Comparison of ENCODE assay signal across 18 cellular contexts in genomic region chr12:113136990-113137511, GRCh38. TPM values are rescaled to one million over a fixed set of nuclear protein-coding genes. Genes with fewer than 3 reads are reported as not detected.
DNase-seq lines count a peak whose midpoint lies in the region; ATAC-seq and TF ChIP-seq lines count a peak whose summit lies in the region.
"Had no signal": no experiment of that assay in that cellular context is flagged by ENCODE, and none has a peak within 500 bp of the region (broad histone marks: within the 10 kb centered on the region; RNA-seq: fewer than 3 reads in every experiment).

No MANE protein-coding gene starts in this region.

- TF ChIP-seq CTCF in left lung (IDR thresholded peaks at IDR 0.05) (no peak), nephron progenitor cell (IDR thresholded peaks at IDR 0.05) (no peak)

- no peak for ATAC-seq in activated T-cell treated with anti-CD3 and anti-CD28 coated beads, Interleukin-2, amount 50 U/mL, for 4 hours
- no peak for ATAC-seq in activated T-cell treated with anti-CD3 and anti-CD28 coated beads, Interleukin-2, amount 50 U/mL, for 72 hours (replicated peaks in 1 of 2)
- ATAC-seq in T-helper 17 cell (no peak), left lung (peak; percentile 39), GM19324 (IDR thresholded peaks at IDR 0.05; ENCODE audit: low FRiP score, unreplicated experiment) (no peak)
- ATAC-seq: gastrocnemius medialis, right lobe of liver had no signal

- H3K9me3 Mint-ChIP-seq in activated T-cell treated with anti-CD3 and anti-CD28 coated beads, Interleukin-2, amount 50 U/mL, for 4 hours: no peaks in the 10 kb centered on the region
- no peaks in the 10 kb centered on the region for H3K9me3 Mint-ChIP-seq in activated T-cell treated with anti-CD3 and anti-CD28 coated beads, Interleukin-2, amount 50 U/mL, for 72 hours
- H3K9me3 Mint-ChIP-seq in nephron progenitor cell: no peaks in the 10 kb centered on the region

- H3K4me3 Mint-ChIP-seq in activated T-cell treated with anti-CD3 and anti-CD28 coated beads, Interleukin-2, amount 50 U/mL, for 4 hours: peak overlapping the region; percentile 24
- H3K4me3 Mint-ChIP-seq in activated T-cell treated with anti-CD3 and anti-CD28 coated beads, Interleukin-2, amount 50 U/mL, for 72 hours: peak overlapping the region in 1 of 2 donors; percentile 81
- peak overlapping the region; percentile 63 for H3K4me3 Mint-ChIP-seq in T-helper 17 cell
- no peak overlapping the region for H3K4me3 Mint-ChIP-seq in nephron progenitor cell

- peaks cover 16% of the 10 kb centered on the region for H3K4me1 Mint-ChIP-seq in activated T-cell treated with anti-CD3 and anti-CD28 coated beads, Interleukin-2, amount 50 U/mL, for 4 hours (ENCODE audit: low read depth)
- peaks cover 33% of the 10 kb centered on the region for H3K4me1 Mint-ChIP-seq in activated T-cell treated with anti-CD3 and anti-CD28 coated beads, Interleukin-2, amount 50 U/mL, for 72 hours (ENCODE audit: low read depth)
- H3K4me1 Mint-ChIP-seq in T-helper 17 cell (peaks cover 8% of the 10 kb centered on the region), nephron progenitor cell (peaks cover 14% of the 10 kb centered on the region)

- H3K27ac ChIP-seq in left lung (no peak overlapping the region), temporal lobe (ENCODE audit: low read depth, low read length) (peak overlapping the region; percentile 87)
- H3K27ac ChIP-seq: gastrocnemius medialis, right lobe of liver, upper lobe of left lung had no signal

- DNase-seq in activated T-cell treated with anti-CD3 and anti-CD28 coated beads, Interleukin-2, amount 50 U/mL, for 4 hours: no peak
- DNase-seq in activated T-cell treated with anti-CD3 and anti-CD28 coated beads, Interleukin-2, amount 50 U/mL, for 72 hours: no peak
- no peak for DNase-seq in T-helper 17 cell
- no peak for DNase-seq in left lung
- DNase-seq in RPMI8226: no peak
- DNase-seq in nephron progenitor cell: no peak
- DNase-seq: activated CD4-positive, alpha-beta T cell treated with anti-CD3 and anti-CD28 coated beads for 48 hours; amniotic stem cell; gastrocnemius medialis; KBM-7; NCI-H1417; SHP77; T1000; upper lobe of left lung had no signal

- no peaks in the 10 kb centered on the region for H3K9me3 ChIP-seq in T-helper 17 cell (ENCODE audit: control insufficient read depth, low read length, poor library complexity, severe bottlenecking)
- no peaks in the 10 kb centered on the region for H3K9me3 ChIP-seq in left lung
- H3K9me3 ChIP-seq: gastrocnemius medialis, right lobe of liver, upper lobe of left lung had no signal

- no peaks in the 10 kb centered on the region for H3K36me3 ChIP-seq in left lung
- H3K36me3 ChIP-seq: gastrocnemius medialis, right lobe of liver, upper lobe of left lung had no signal

- peaks cover 0 to 51% of the 10 kb centered on the region in 2 donors for H3K27me3 ChIP-seq in left lung
- H3K27me3 ChIP-seq: right lobe of liver had no signal

- H3K27ac Mint-ChIP-seq in activated T-cell treated with anti-CD3 and anti-CD28 coated beads, Interleukin-2, amount 50 U/mL, for 72 hours: no peak overlapping the region
- H3K27ac Mint-ChIP-seq in T-helper 17 cell (no peak overlapping the region), nephron progenitor cell (no peak overlapping the region)

- no peaks in the 10 kb centered on the region for H3K36me3 Mint-ChIP-seq in activated T-cell treated with anti-CD3 and anti-CD28 coated beads, Interleukin-2, amount 50 U/mL, for 4 hours (ENCODE audit: insufficient read depth)
- H3K36me3 Mint-ChIP-seq in activated T-cell treated with anti-CD3 and anti-CD28 coated beads, Interleukin-2, amount 50 U/mL, for 72 hours (ENCODE audit: insufficient read depth in 2 of 2): no peaks in the 10 kb centered on the region
- H3K36me3 Mint-ChIP-seq in T-helper 17 cell (ENCODE audit: low read depth) (peaks cover 2% of the 10 kb centered on the region), nephron progenitor cell (ENCODE audit: low read depth) (no peaks in the 10 kb centered on the region)

- intact Hi-C loops in left lung (cut with DNase I): no loop called here

- peaks cover 0 to 9% of the 10 kb centered on the region in 2 donors for H3K4me1 ChIP-seq in left lung
- H3K4me1 ChIP-seq: gastrocnemius medialis, right lobe of liver had no signal

- H3K27me3 Mint-ChIP-seq in activated T-cell treated with anti-CD3 and anti-CD28 coated beads, Interleukin-2, amount 50 U/mL, for 4 hours (ENCODE audit: low read depth): peaks cover 8% of the 10 kb centered on the region
- H3K27me3 Mint-ChIP-seq in activated T-cell treated with anti-CD3 and anti-CD28 coated beads, Interleukin-2, amount 50 U/mL, for 72 hours (ENCODE audit: low read depth): no peaks in the 10 kb centered on the region
- H3K27me3 Mint-ChIP-seq in T-helper 17 cell (peaks cover 12% of the 10 kb centered on the region), nephron progenitor cell (ENCODE audit: low read depth, poor library complexity) (peaks cover 63% of the 10 kb centered on the region)

- no peak overlapping the region for H3K4me3 ChIP-seq in left lung
- H3K4me3 ChIP-seq: gastrocnemius medialis, right lobe of liver, upper lobe of left lung had no signal

RNA-seq across cellular contexts. Expression of gene RASAL1, which starts 1.5 kb away (rescaled TPM):
- total RNA-seq in activated T-cell treated with anti-CD3 and anti-CD28 coated beads, Interleukin-2, amount 50 U/mL, for 4 hours: 1 to 10 TPM in 1 of 3 donors, under 1 TPM in 2; 0.58 to 1.1 (median 0.87) TPM
- 10 to 100 TPM in 1 of 2 donors, 1 to 10 TPM in 1; 6.7 to 13.4 TPM for total RNA-seq in activated T-cell treated with anti-CD3 and anti-CD28 coated beads, Interleukin-2, amount 50 U/mL, for 72 hours
- total RNA-seq in T-helper 17 cell (under 1 TPM; 0.15 to 0.89 TPM), left lung (under 1 TPM; 0.17 to 0.24 TPM), temporal lobe (4.2 TPM)
- total RNA-seq: gastrocnemius medialis, lung microvascular endothelial cell had no signal

RNA-seq across cellular contexts. Expression of gene CFAP73, which starts 12.5 kb away (rescaled TPM):
- total RNA-seq in activated T-cell treated with anti-CD3 and anti-CD28 coated beads, Interleukin-2, amount 50 U/mL, for 4 hours: under 1 TPM; 0.29 to 0.46 (median 0.38) TPM
- 1 to 10 TPM; 2.0 to 2.1 TPM for total RNA-seq in activated T-cell treated with anti-CD3 and anti-CD28 coated beads, Interleukin-2, amount 50 U/mL, for 72 hours
- not detected for total RNA-seq in T-helper 17 cell
- total RNA-seq in left lung: 1 to 10 TPM in 1 of 2 donors, not detected in 1; 4.3 TPM
- total RNA-seq in temporal lobe: 1.2 TPM
- total RNA-seq: gastrocnemius medialis, lung microvascular endothelial cell had no signal

RNA-seq across cellular contexts. Expression of gene DDX54, which starts 48.2 kb away (rescaled TPM):
- total RNA-seq in activated T-cell treated with anti-CD3 and anti-CD28 coated beads, Interleukin-2, amount 50 U/mL, for 4 hours: 100 to 1,000 TPM; 213 to 236 (median 232) TPM
- 10 to 100 TPM; 81.4 to 82.7 TPM for total RNA-seq in activated T-cell treated with anti-CD3 and anti-CD28 coated beads, Interleukin-2, amount 50 U/mL, for 72 hours
- total RNA-seq in T-helper 17 cell (10 to 100 TPM; 75.9 to 92.5 TPM), left lung (10 to 100 TPM; 42.0 to 61.1 TPM), temporal lobe (12.5 TPM)

RNA-seq across cellular contexts. Expression of gene RITA1, which starts 48.5 kb away (rescaled TPM):
- total RNA-seq in activated T-cell treated with anti-CD3 and anti-CD28 coated beads, Interleukin-2, amount 50 U/mL, for 4 hours: 10 to 100 TPM; 24.6 to 31.0 (median 27.5) TPM
- 10 to 100 TPM; 21.3 to 25.1 TPM for total RNA-seq in activated T-cell treated with anti-CD3 and anti-CD28 coated beads, Interleukin-2, amount 50 U/mL, for 72 hours
- total RNA-seq in T-helper 17 cell (1 to 10 TPM; 5.1 to 8.6 TPM), left lung (10 to 100 TPM; 16.7 to 17.3 TPM), temporal lobe (6.6 TPM)
